ENCODE assay signal across 26 cellular contexts in genomic region chr1:2070016-2070415, GRCh38. TPM values are rescaled to one million over a fixed set of nuclear protein-coding genes. Genes with fewer than 3 reads are reported as not detected.
DNase-seq lines count a peak whose midpoint lies in the region; ATAC-seq and TF ChIP-seq lines count a peak whose summit lies in the region.
"Had no signal": no experiment of that assay in that cellular context is flagged by ENCODE, and none has a peak within 500 bp of the region (broad histone marks: within the 10 kb centered on the region; RNA-seq: fewer than 3 reads in every experiment).

No MANE protein-coding gene starts in this region.

- peaks cover 10% of the 10 kb centered on the region for H3K4me1 Mint-ChIP-seq in activated T-cell treated with anti-CD3 and anti-CD28 coated beads, Interleukin-2, amount 50 U/mL, for 72 hours (ENCODE audit: low read depth)
- H3K4me1 Mint-ChIP-seq: CD14-positive monocyte had no signal

- 86 to 90% (median 89%) methylated on average over 9 to 11 of the region's 11 CpGs; no CpG with 5 or more reads in 1 of the 4 donors for WGBS in heart left ventricle, 4 donors
- 92 to 97% methylated on average over 11 of the region's 11 CpGs for WGBS in lung, 2 donors

- peaks cover 0 to 6% of the 10 kb centered on the region in 2 donors for H3K36me3 Mint-ChIP-seq in activated T-cell treated with anti-CD3 and anti-CD28 coated beads, Interleukin-2, amount 50 U/mL, for 72 hours (ENCODE audit: insufficient read depth in 2 of 2)
- H3K36me3 Mint-ChIP-seq: CD14-positive monocyte had no signal

- no peak overlapping the region for H3K27ac ChIP-seq in heart left ventricle
- no peak overlapping the region for H3K27ac ChIP-seq in BLaER1 treated with 17β-estradiol and CSF1 and Interleukin-3, amounts not matched to agents 10 nM and 100 nM
- no peak overlapping the region for H3K27ac ChIP-seq in lung (ENCODE audit: low read depth in 1 of 2, low read length in 1 of 2)

- H3K4me3 ChIP-seq in heart left ventricle (no peak overlapping the region), lung (no peak overlapping the region)
- no peak overlapping the region for H3K4me3 ChIP-seq in BLaER1 treated with 17β-estradiol and CSF1 and Interleukin-3, amounts not matched to agents 10 nM and 100 nM

- peak overlapping the region in 2 of 11 experiments; percentile 24 to 26; a peak in 1 of 22 replicates for H3K9ac ChIP-seq in BLaER1 treated with 17β-estradiol and CSF1 and Interleukin-3, amounts not matched to agents 10 nM and 100 nM

- H3K27ac Mint-ChIP-seq in activated T-cell treated with anti-CD3 and anti-CD28 coated beads, Interleukin-2, amount 50 U/mL, for 72 hours = no peak overlapping the region
- H3K27ac Mint-ChIP-seq: CD14-positive monocyte; CD4-positive, alpha-beta memory T cell; CD4-positive, CD25-positive, alpha-beta regulatory T cell had no signal

- peak overlapping the region; percentile 28 to 71 (median 55); a peak in 21 of 22 replicates for H3K4me2 ChIP-seq in BLaER1 treated with 17β-estradiol and CSF1 and Interleukin-3, amounts not matched to agents 10 nM and 100 nM

- TF ChIP-seq POLR2A in heart left ventricle (IDR thresholded peaks at IDR 0.05) = no peak

- H3K4me1 ChIP-seq in heart left ventricle (no peaks in the 10 kb centered on the region), lung (ENCODE audit: control insufficient read depth in 2 of 2, insufficient read depth in 2 of 2, low read length in 2 of 2) (no peaks in the 10 kb centered on the region)
- peaks cover 21 to 55% (median 39%) of the 10 kb centered on the region in 10 experiments for H3K4me1 ChIP-seq in BLaER1 treated with 17β-estradiol and CSF1 and Interleukin-3, amounts not matched to agents 10 nM and 100 nM
- H3K4me1 ChIP-seq: BE2C had no signal

- H3K27me3 ChIP-seq in heart left ventricle (peaks cover 0 to 14% (median 0%) of the 10 kb centered on the region in 9 donors), lung (ENCODE audit: control insufficient read depth, insufficient read depth) (no peaks in the 10 kb centered on the region)
- H3K27me3 ChIP-seq in BLaER1 treated with 17β-estradiol and CSF1 and Interleukin-3, amounts not matched to agents 10 nM and 100 nM = peaks cover 35 to 41% (median 37%) of the 10 kb centered on the region in 11 experiments

- no peak overlapping the region for H3K4me3 Mint-ChIP-seq in activated T-cell treated with anti-CD3 and anti-CD28 coated beads, Interleukin-2, amount 50 U/mL, for 72 hours
- H3K4me3 Mint-ChIP-seq: CD14-positive monocyte; CD4-positive, alpha-beta memory T cell; CD4-positive, CD25-positive, alpha-beta regulatory T cell; CD8-positive, alpha-beta memory T cell had no signal

- peaks cover 0 to 3% of the 10 kb centered on the region in 2 donors for H3K9me3 Mint-ChIP-seq in activated T-cell treated with anti-CD3 and anti-CD28 coated beads, Interleukin-2, amount 50 U/mL, for 72 hours

- H3K27me3 Mint-ChIP-seq in activated T-cell treated with anti-CD3 and anti-CD28 coated beads, Interleukin-2, amount 50 U/mL, for 72 hours (ENCODE audit: low read depth) = no peaks in the 10 kb centered on the region
- H3K27me3 Mint-ChIP-seq: CD4-positive, alpha-beta memory T cell; CD4-positive, CD25-positive, alpha-beta regulatory T cell; CD8-positive, alpha-beta memory T cell had no signal

- intact Hi-C loops in heart left ventricle (cut with DNase I) = no loop called here
- intact Hi-C loops in cardiac septum (cut with DNase I) = no loop called here

- peaks cover 0 to 29% (median 0%) of the 10 kb centered on the region in 11 experiments; a peak in 4 of 22 replicates for H4K20me1 ChIP-seq in BLaER1 treated with 17β-estradiol and CSF1 and Interleukin-3, amounts not matched to agents 10 nM and 100 nM

- DNase-seq in heart left ventricle = peak in 3 of 5 donors; percentile 20 to 47 (median 20)
- DNase-seq in cardiac septum (ENCODE audit: low spot score) = no peak
- no peak for DNase-seq in lung (ENCODE audit: low spot score)
- DNase-seq in NCI-H1436 (lab: John Stamatoyannopoulos, UW) = no peak
- no peak for DNase-seq in stimulated activated CD4-positive, alpha-beta T cell treated with anti-CD3 and anti-CD28 coated beads, Interleukin-15, amount 100 ng/mL, for 24 hours
- DNase-seq in activated T-cell treated with anti-CD3 and anti-CD28 coated beads, Interleukin-2, amount 50 U/mL, for 72 hours = no peak
- DNase-seq: 8988T; ACHN; BE2C; C1 segment of cervical spinal cord; CD4-positive, alpha-beta memory T cell; CD4-positive, CD25-positive, alpha-beta regulatory T cell; CD8-positive, alpha-beta memory T cell; COR-L47; DMS 273 treated with DMSO at 0.1 percent for 48 hours; DMS153; DMS53; DMS79; DND-41; EL; GF-D8 had no signal

- H3K36me3 ChIP-seq in heart left ventricle = no peaks in the 10 kb centered on the region
- peaks cover 0 to 5% (median 0%) of the 10 kb centered on the region in 11 experiments; a peak in 1 of 22 replicates for H3K36me3 ChIP-seq in BLaER1 treated with 17β-estradiol and CSF1 and Interleukin-3, amounts not matched to agents 10 nM and 100 nM
- peaks cover 0 to 13% of the 10 kb centered on the region in 2 donors for H3K36me3 ChIP-seq in lung (ENCODE audit: control insufficient read depth in 2 of 2, insufficient read depth in 2 of 2, low read length in 2 of 2)
- H3K36me3 ChIP-seq: BE2C had no signal

- ATAC-seq in heart left ventricle (no peak), lung (ENCODE audit: insufficient read depth, low FRiP score) (peak; percentile 15)
- no peak for ATAC-seq in activated T-cell treated with anti-CD3 and anti-CD28 coated beads, Interleukin-2, amount 50 U/mL, for 72 hours (replicated peaks in 1 of 2)

- H3K9me3 ChIP-seq in heart left ventricle (peaks cover 0 to 12% (median 0%) of the 10 kb centered on the region in 12 donors), lung (ENCODE audit: control insufficient read depth in 2 of 2, insufficient read depth in 1 of 2, low read length in 1 of 2) (no peaks in the 10 kb centered on the region)
- peaks cover 13 to 30% (median 23%) of the 10 kb centered on the region in 11 experiments for H3K9me3 ChIP-seq in BLaER1 treated with 17β-estradiol and CSF1 and Interleukin-3, amounts not matched to agents 10 nM and 100 nM (replicated peaks in 1 of 11)
- H3K9me3 ChIP-seq: BE2C had no signal

- TF ChIP-seq CTCF in heart left ventricle (IDR thresholded peaks at IDR 0.05) = no peak
- TF ChIP-seq CTCF in lung (IDR thresholded peaks at IDR 0.05; ENCODE audit: control extremely low read depth, extremely low read depth) = no peak

RNA-seq across cellular contexts. Expression of gene PRKCZ, which starts 19.8 kb away (rescaled TPM):
- total RNA-seq in heart left ventricle (10 to 100 TPM; 12.5 to 17.3 (median 16.4) TPM), cardiac septum (13.9 TPM), lung (100 to 1,000 TPM; 100 to 149 TPM)
- polyA plus RNA-seq in heart left ventricle (10 to 100 TPM; 16.7 to 20.7 TPM), lung (100 to 1,000 TPM in 1 of 2 donors, 10 to 100 TPM in 1; 55.2 to 133 TPM)
- total RNA-seq in activated T-cell treated with anti-CD3 and anti-CD28 coated beads, Interleukin-2, amount 50 U/mL, for 72 hours = 10 to 100 TPM; 12.3 to 16.8 TPM

RNA-seq across cellular contexts. Expression of gene GABRD, which starts 50.9 kb away (rescaled TPM):
- total RNA-seq in heart left ventricle (1 to 10 TPM in 2 of 9 donors, under 1 TPM in 5, not detected in 2; 0.21 to 1.1 (median 0.61) TPM), cardiac septum (1.1 TPM), lung (1 to 10 TPM in 1 of 2 donors, under 1 TPM in 1; 0.74 to 6.8 TPM)
- polyA plus RNA-seq in heart left ventricle (under 1 TPM; 0.65 to 0.67 TPM), lung (1 to 10 TPM in 1 of 2 donors, under 1 TPM in 1; 0.41 to 2.9 TPM)
- not detected for total RNA-seq in activated T-cell treated with anti-CD3 and anti-CD28 coated beads, Interleukin-2, amount 50 U/mL, for 72 hours
- total RNA-seq: A673; CD4-positive, alpha-beta memory T cell; CD8-positive, alpha-beta memory T cell; Daoy had no signal
- polyA plus RNA-seq: AG04450; CD14-positive monocyte; CD4-positive, alpha-beta memory T cell; CD4-positive, CD25-positive, alpha-beta regulatory T cell; CD8-positive, alpha-beta memory T cell had no signal

Comparison
In these comparisons a context has a peak if more than half of its experiments do, and no peak if none do; other contexts are left out.
1. DNase-seq: peak in heart left ventricle (3 of 5); none in cardiac septum (single experiment), lung (single experiment), NCI-H1436 (single experiment), stimulated activated CD4-positive, alpha-beta T cell treated with anti-CD3 and anti-CD28 coated beads, Interleukin-15, amount 100 ng/mL, for 24 hours (single experiment) and activated T-cell treated with anti-CD3 and anti-CD28 coated beads, Interleukin-2, amount 50 U/mL, for 72 hours (0 of 2).